Comparison of ENCODE assay signal across 10 cellular contexts in the genomic region with DNA sequence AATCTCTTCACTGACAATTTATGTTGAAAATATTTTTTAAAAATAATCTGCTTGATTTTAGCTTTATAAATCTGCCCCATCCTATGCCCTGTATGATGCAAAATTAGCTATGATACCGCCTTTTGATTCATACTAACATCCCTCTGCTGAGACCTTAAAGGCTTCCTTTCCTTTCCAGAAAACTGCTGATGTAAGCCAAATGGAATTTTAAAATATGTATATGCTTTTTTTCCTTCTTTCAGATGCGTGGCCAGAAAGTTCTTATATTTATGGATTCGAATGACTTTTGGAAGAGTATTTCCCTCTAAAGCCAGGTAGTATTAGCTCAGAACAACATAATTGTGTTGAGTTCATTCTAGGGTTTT. TPM values are rescaled to one million over a fixed set of nuclear protein-coding genes. Genes with fewer than 3 reads are reported as not detected.
DNase-seq lines count a peak whose midpoint lies in the region; ATAC-seq, FAIRE-seq and TF ChIP-seq lines count a peak whose summit lies in the region.
"Had no signal": no experiment of that assay in that cellular context is flagged by ENCODE, and none has a peak within 500 bp of the region (broad histone marks: within the 10 kb centered on the region; RNA-seq: fewer than 3 reads in every experiment).

No MANE protein-coding gene starts in this region.

- no peak overlapping the region for H2AFZ ChIP-seq in K562 (ENCODE audit: low read depth, low read length)

- no peaks in the 10 kb centered on the region for H4K20me1 ChIP-seq in K562 (replicated peaks; ENCODE audit: control insufficient read depth, insufficient read depth, low read length)

- TF ChIP-seq EP300 in K562 (IDR thresholded peaks at IDR 0.05; ENCODE audit: low read length), result no peak

- peak overlapping the region; percentile 32 for H3K27ac Mint-ChIP-seq in activated CD8-positive, alpha-beta memory T cell treated with anti-CD3 and anti-CD28 coated beads, Interleukin-2, amount 10 ng/mL, durations not matched to agents 7 days and 5 days

- no peak for TF ChIP-seq RAD21 in K562 (CRISPR knock-in tag; conservative IDR thresholded peaks at IDR 0.05 in 1 of 2, IDR thresholded peaks at IDR 0.05 in 1 of 2)

- TF ChIP-seq POLR2A in K562 (conservative IDR thresholded peaks at IDR 0.05) (no peak), GM18505 (IDR thresholded peaks at IDR 0.05; ENCODE audit: borderline replicate concordance, extremely low read depth, insufficient read depth, insufficient read length) (no peak)

- intact Hi-C loops in K562 (cut with micrococcal nuclease), result no loop called here

- CTCF ChIA-PET in activated CD8-positive, alpha-beta memory T cell treated with anti-CD3 and anti-CD28 coated beads, Interleukin-2, amount 10 ng/mL, durations not matched to agents 7 days and 5 days (lab: Charles Lee), result interaction anchor here (0.9 kb wide), 1 partner anchor 26 kb away, joined by 3 read pairs; no protein-coding TSS in a partner anchor
- CTCF ChIA-PET in K562 (lab: Yijun Ruan, JAX; ENCODE audit: low intra/inter-chr PET ratio), result no interaction called here

- H3K4me3 Mint-ChIP-seq in activated CD8-positive, alpha-beta memory T cell treated with anti-CD3 and anti-CD28 coated beads, Interleukin-2, amount 10 ng/mL, durations not matched to agents 7 days and 5 days, result no peak overlapping the region

- no peak for TF ChIP-seq CTCF in K562 (IDR thresholded peaks at IDR 0.05 in 2 of 3, conservative IDR thresholded peaks at IDR 0.05 in 1 of 3; ENCODE audit: insufficient read depth in 2 of 3, low read depth in 1 of 3, low read length in 3 of 3)
- TF ChIP-seq CTCF in GM20000 (IDR thresholded peaks at IDR 0.05; ENCODE audit: extremely low read depth, missing control alignments), result no peak

- ATAC-seq in activated CD8-positive, alpha-beta memory T cell treated with anti-CD3 and anti-CD28 coated beads, Interleukin-2, amount 10 ng/mL, durations not matched to agents 7 days and 5 days, result no peak
- ATAC-seq in K562 (no peak), GM18505 (IDR thresholded peaks at IDR 0.05; ENCODE audit: unreplicated experiment) (no peak)

- H3K9ac ChIP-seq in K562 (ENCODE audit: insufficient read depth in 1 of 2, low read depth in 2 of 2, low read length in 2 of 2) (no peak overlapping the region), stomach smooth muscle (ENCODE audit: low read length in 2 of 2) (peak overlapping the region in 1 of 2 donors; percentile 37)

- H3K9me1 ChIP-seq in K562 (ENCODE audit: control insufficient read depth, insufficient read depth, low read length), result no peaks in the 10 kb centered on the region

- no peak for FAIRE-seq in K562 (lab: Jason Lieb, UNC)

- H3K36me3 Mint-ChIP-seq in activated CD8-positive, alpha-beta memory T cell treated with anti-CD3 and anti-CD28 coated beads, Interleukin-2, amount 10 ng/mL, durations not matched to agents 7 days and 5 days, result peaks cover 51% of the 10 kb centered on the region

- H3K4me1 Mint-ChIP-seq in activated CD8-positive, alpha-beta memory T cell treated with anti-CD3 and anti-CD28 coated beads, Interleukin-2, amount 10 ng/mL, durations not matched to agents 7 days and 5 days, result peaks cover 59% of the 10 kb centered on the region

- H3K27me3 ChIP-seq in K562 (ENCODE audit: control insufficient read depth in 2 of 2, insufficient read depth in 2 of 2, low read length in 2 of 2) (no peaks in the 10 kb centered on the region), stomach smooth muscle (ENCODE audit: control insufficient read depth in 1 of 2, insufficient read depth in 2 of 2, low read length in 2 of 2) (no peaks in the 10 kb centered on the region)

- H3K79me2 ChIP-seq in K562 (ENCODE audit: control insufficient read depth, insufficient read depth, low read length), result no peaks in the 10 kb centered on the region

- no peaks in the 10 kb centered on the region for H3K27me3 Mint-ChIP-seq in activated CD8-positive, alpha-beta memory T cell treated with anti-CD3 and anti-CD28 coated beads, Interleukin-2, amount 10 ng/mL, durations not matched to agents 7 days and 5 days

- DNase-seq in activated CD8-positive, alpha-beta memory T cell treated with anti-CD3 and anti-CD28 coated beads, Interleukin-2, amount 10 ng/mL, durations not matched to agents 7 days and 5 days, result no peak
- DNase-seq in activated CD8-positive, alpha-beta memory T cell treated with anti-CD3 and anti-CD28 coated beads, Interleukin-2, amount 50 U/mL, for 4 hours, result no peak
- no peak for DNase-seq in K562 (ENCODE audit: extremely low read depth in 1 of 4, low spot score in 3 of 4)
- DNase-seq in left kidney (ENCODE audit: low read depth, low spot score), result peak; percentile 21
- DNase-seq in GM20000 (ENCODE audit: low spot score), result no peak
- no peak for DNase-seq in superior temporal gyrus (ENCODE audit: extremely low spot score)
- DNase-seq: NCI-H446 treated with DMSO at 0.1 percent for 48 hours; stimulated activated naive CD4-positive, alpha-beta T cell treated with Interleukin-2 at 50 U/mL for 16 hours had no signal

- in situ Hi-C loops in K562 (cut with MboI), result no loop called here

- no TSS peak for BruUV-seq in K562 (replicated peaks; lab: Mats Ljungman, UMichigan)

- no peak overlapping the region for H3K4me2 ChIP-seq in K562 (ENCODE audit: insufficient read depth, low read length)

- H3K36me3 ChIP-seq in K562 (ENCODE audit: control insufficient read depth, insufficient read depth, low read length) (no peaks in the 10 kb centered on the region), stomach smooth muscle (ENCODE audit: control insufficient read depth in 2 of 2, insufficient read depth in 2 of 2, low read length in 2 of 2) (no peaks in the 10 kb centered on the region)

- no peaks in the 10 kb centered on the region for H3K9me3 Mint-ChIP-seq in activated CD8-positive, alpha-beta memory T cell treated with anti-CD3 and anti-CD28 coated beads, Interleukin-2, amount 10 ng/mL, durations not matched to agents 7 days and 5 days (ENCODE audit: low read depth)

- H3K9me3 ChIP-seq in K562 (replicated peaks; ENCODE audit: control insufficient read depth, insufficient read depth, low read depth, low read length) (no peaks in the 10 kb centered on the region), stomach smooth muscle (ENCODE audit: control insufficient read depth in 2 of 2, low read length in 2 of 2) (no peaks in the 10 kb centered on the region)

- no peaks in the 10 kb centered on the region; a peak in 2 of 5 replicates for H3K4me1 ChIP-seq in K562 (replicated peaks in 1 of 2; ENCODE audit: control insufficient read depth in 2 of 2, insufficient read depth in 2 of 2, low read length in 2 of 2)
- peaks cover 16% of the 10 kb centered on the region for H3K4me1 ChIP-seq in stomach smooth muscle (ENCODE audit: control insufficient read depth, insufficient read depth, low read length)

- H3K27ac ChIP-seq in K562 (ENCODE audit: extremely low read depth, low read depth, low read length), result no peak overlapping the region
- peak overlapping the region; percentile 68 for H3K27ac ChIP-seq in stomach smooth muscle (ENCODE audit: low read length)

- H3K4me3 ChIP-seq in K562 (no peak overlapping the region), stomach smooth muscle (ENCODE audit: low read length in 2 of 2) (no peak overlapping the region)

- POLR2A ChIA-PET in K562 (lab: Yijun Ruan, JAX), result interaction anchor here (0.7 to 1.4 kb wide), 2 partner anchors 37 to 93 kb away, joined by 3 read pairs; no protein-coding TSS in a partner anchor

- 92% methylated on average over 3 of the region's 3 CpGs for WGBS in K562 (ENCODE audit: insufficient coverage, low coverage, missing lambda C conversion rate)

RNA-seq across cellular contexts. Expression of gene SFI1, which starts 34.5 kb away (rescaled TPM):
- total RNA-seq in activated CD8-positive, alpha-beta memory T cell treated with anti-CD3 and anti-CD28 coated beads, Interleukin-2, amount 10 ng/mL, durations not matched to agents 7 days and 5 days, result 100 to 1,000 TPM; 150 to 192 TPM
- total RNA-seq in K562 (2011; cell fraction: chromatin; rRNA removed; ENCODE audit: low replicate concordance), result 245 and 354 TPM in 2 replicates
- total RNA-seq in K562 (2011; cell fraction: nucleolus; rRNA removed), result 166 and 190 TPM in 2 replicates
- total RNA-seq in K562 (2011; cell fraction: nucleoplasm; rRNA removed), result 184 and 220 TPM in 2 replicates
- total RNA-seq in K562 (2014; rRNA removed) (14.1 and 21.3 TPM in 2 replicates), K562 (2014; rRNA removed; fragmentation: Illumina TruSeq; extraction: Trizol) (8.2 and 10.5 TPM in 2 replicates), K562 (2015; rRNA removed; fragmentation: Illumina TruSeq; extraction: Trizol) (8.8 and 10.4 TPM in 2 replicates), K562 (2021) (24.0 and 24.2 TPM in 2 replicates)
- polyA plus RNA-seq in K562 (2011; rRNA removed) (15.0 and 18.7 TPM in 2 replicates), K562 (2014; fragmentation: Illumina TruSeq; extraction: Trizol) (11.8 and 16.0 TPM in 2 replicates), K562 (2014; fragmentation: Nextera tagmentation; extraction: Ambion mirVana) (1 to 10 TPM; 3.0 to 4.3 TPM), K562 (2014; rRNA removed) (23.1 and 25.6 TPM in 2 replicates)
- polyA plus RNA-seq in K562 (2011; cell fraction: cytosol; rRNA removed), result 8.8 TPM in 2 replicates
- polyA plus RNA-seq in K562 (2011; cell fraction: nucleus; rRNA removed), result 119 and 144 TPM in 2 replicates
- 14.6 and 28.2 TPM in 2 replicates for polyA plus RNA-seq in K562 (2012)
- 31.3 and 39.8 TPM in 2 replicates for polyA minus RNA-seq in K562 (2011; rRNA and poly(A)+ RNA removed)
- 13.7 and 14.1 TPM in 2 replicates for polyA minus RNA-seq in K562 (2011; cell fraction: cytosol; rRNA and poly(A)+ RNA removed)
- 46.7 and 73.1 TPM in 2 replicates for polyA minus RNA-seq in K562 (2011; cell fraction: nucleus; rRNA and poly(A)+ RNA removed)

RNA-seq across cellular contexts. Expression of gene EIF4ENIF1, which starts 41.2 kb away (rescaled TPM):
- total RNA-seq in activated CD8-positive, alpha-beta memory T cell treated with anti-CD3 and anti-CD28 coated beads, Interleukin-2, amount 10 ng/mL, durations not matched to agents 7 days and 5 days, result 10 to 100 TPM; 39.1 to 50.4 TPM
- 33.5 and 38.4 TPM in 2 replicates for total RNA-seq in K562 (2011; cell fraction: chromatin; rRNA removed; ENCODE audit: low replicate concordance)
- total RNA-seq in K562 (2011; cell fraction: nucleolus; rRNA removed), result 22.0 and 24.6 TPM in 2 replicates
- 22.9 and 24.7 TPM in 2 replicates for total RNA-seq in K562 (2011; cell fraction: nucleoplasm; rRNA removed)
- total RNA-seq in K562 (2014; rRNA removed) (8.1 and 11.7 TPM in 2 replicates), K562 (2014; rRNA removed; fragmentation: Illumina TruSeq; extraction: Trizol) (11.3 and 11.7 TPM in 2 replicates), K562 (2015; rRNA removed; fragmentation: Illumina TruSeq; extraction: Trizol) (16.0 and 17.1 TPM in 2 replicates), K562 (2021) (15.9 and 17.5 TPM in 2 replicates)
- polyA plus RNA-seq in K562 (2011; rRNA removed) (15.5 and 15.8 TPM in 2 replicates), K562 (2014; fragmentation: Illumina TruSeq; extraction: Trizol) (15.6 and 24.9 TPM in 2 replicates), K562 (2014; fragmentation: Nextera tagmentation; extraction: Ambion mirVana) (1 to 10 TPM; 2.5 to 4.1 TPM), K562 (2014; rRNA removed) (16.6 and 22.4 TPM in 2 replicates)
- polyA plus RNA-seq in K562 (2011; cell fraction: cytosol; rRNA removed), result 11.5 and 12.9 TPM in 2 replicates
- 21.7 and 29.2 TPM in 2 replicates for polyA plus RNA-seq in K562 (2011; cell fraction: nucleus; rRNA removed)
- 13.3 and 17.4 TPM in 2 replicates for polyA plus RNA-seq in K562 (2012)
- 16.8 and 20.4 TPM in 2 replicates for polyA minus RNA-seq in K562 (2011; rRNA and poly(A)+ RNA removed)
- 9.7 and 12.4 TPM in 2 replicates for polyA minus RNA-seq in K562 (2011; cell fraction: cytosol; rRNA and poly(A)+ RNA removed)
- polyA minus RNA-seq in K562 (2011; cell fraction: nucleus; rRNA and poly(A)+ RNA removed), result 7.7 and 14.7 TPM in 2 replicates
